27 cellular contexts compared by ENCODE assay signal in genomic region chr13:109669234-109669612, GRCh38.
A peak's percentile ranks its signal among the peaks of the same experiment; 100 is the strongest.
DNase-seq lines count a peak whose midpoint lies in the region; ATAC-seq and TF ChIP-seq lines count a peak whose summit lies in the region.
"Had no signal": no experiment of that assay in that cellular context is flagged by ENCODE, and none has a peak within 500 bp of the region (broad histone marks: within the 10 kb centered on the region; RNA-seq: fewer than 3 reads in every experiment).

No MANE protein-coding gene starts in this region.

- intact Hi-C loops in Right ventricle myocardium inferior (cut with DNase I) (no loop called here), left cardiac atrium (cut with DNase I) (no loop called here)

- H3K27me3 Mint-ChIP-seq in WTC11 (ENCODE audit: low read depth): peaks cover 8% of the 10 kb centered on the region
- H3K27me3 Mint-ChIP-seq in T-helper 2 cell treated with Interferon-gamma antibody and Interleukin-4, amounts not matched to agents 5 μg/mL and 100 μg/mL, for 36 hours (ENCODE audit: low read depth): peaks cover 2% of the 10 kb centered on the region
- H3K27me3 Mint-ChIP-seq: naive B cell had no signal

- POLR2A ChIA-PET in WTC11 (lab: Charles Lee): no interaction called here

- H3K4me3 ChIP-seq in right atrium auricular region (no peak overlapping the region), neutrophil (ENCODE audit: low read depth in 1 of 2, low read length in 1 of 2) (no peak overlapping the region), WERI-Rb-1 (ENCODE audit: low read depth, low read length) (no peak overlapping the region)
- H3K4me3 ChIP-seq: A549, GM12878, HAP-1, psoas muscle, SJCRH30, transverse colon had no signal

- peaks cover 16% of the 10 kb centered on the region for H3K4me1 Mint-ChIP-seq in WTC11
- no peaks in the 10 kb centered on the region for H3K4me1 Mint-ChIP-seq in T-helper 2 cell treated with Interferon-gamma antibody and Interleukin-4, amounts not matched to agents 5 μg/mL and 100 μg/mL, for 36 hours (ENCODE audit: low read depth)
- H3K4me1 Mint-ChIP-seq: activated naive CD8-positive, alpha-beta T cell treated with anti-CD3 and anti-CD28 coated beads, Interleukin-2, amount 10 ng/mL, durations not matched to agents 7 days and 5 days had no signal

- no peaks in the 10 kb centered on the region for H3K36me3 Mint-ChIP-seq in WTC11
- H3K36me3 Mint-ChIP-seq in T-helper 2 cell treated with Interferon-gamma antibody and Interleukin-4, amounts not matched to agents 5 μg/mL and 100 μg/mL, for 36 hours (ENCODE audit: low read depth): no peaks in the 10 kb centered on the region
- H3K36me3 Mint-ChIP-seq: activated naive CD8-positive, alpha-beta T cell treated with anti-CD3 and anti-CD28 coated beads, Interleukin-2, amount 10 ng/mL, durations not matched to agents 7 days and 5 days; naive B cell had no signal

- peak; percentile 56 for ATAC-seq in Right ventricle myocardium inferior
- ATAC-seq in WTC11: peak; percentile 44
- ATAC-seq in left cardiac atrium: peak; percentile 30 to 70
- ATAC-seq: A549, GM12878, psoas muscle had no signal

- H3K27ac Mint-ChIP-seq in WTC11: no peak overlapping the region
- no peak overlapping the region for H3K27ac Mint-ChIP-seq in T-helper 2 cell treated with Interferon-gamma antibody and Interleukin-4, amounts not matched to agents 5 μg/mL and 100 μg/mL, for 36 hours
- H3K27ac Mint-ChIP-seq: activated naive CD8-positive, alpha-beta T cell treated with anti-CD3 and anti-CD28 coated beads, Interleukin-2, amount 10 ng/mL, durations not matched to agents 7 days and 5 days; naive B cell had no signal

- H3K4me1 ChIP-seq in right atrium auricular region: no peaks in the 10 kb centered on the region
- peaks cover 42 to 52% of the 10 kb centered on the region in 2 experiments for H3K4me1 ChIP-seq in neutrophil (ENCODE audit: control insufficient read depth in 1 of 2, insufficient read depth in 1 of 2, low read depth in 1 of 2, low read length in 1 of 2)
- H3K4me1 ChIP-seq: HAP-1, psoas muscle had no signal

- H3K36me3 ChIP-seq in right atrium auricular region (no peaks in the 10 kb centered on the region), neutrophil (no peaks in the 10 kb centered on the region), WERI-Rb-1 (no peaks in the 10 kb centered on the region)
- H3K36me3 ChIP-seq: HAP-1, SJCRH30, transverse colon had no signal

- no peaks in the 10 kb centered on the region for H3K9me3 ChIP-seq in right atrium auricular region
- no peaks in the 10 kb centered on the region for H3K9me3 ChIP-seq in neutrophil
- H3K9me3 ChIP-seq in WERI-Rb-1 (ENCODE audit: severe bottlenecking): no peaks in the 10 kb centered on the region
- H3K9me3 ChIP-seq: A549, HAP-1, psoas muscle, SJCRH30, transverse colon had no signal

- no peak for DNase-seq in Right ventricle myocardium inferior (ENCODE audit: missing footprints)
- DNase-seq in right atrium auricular region (ENCODE audit: low spot score): no peak
- DNase-seq in WTC11 (ENCODE audit: low spot score): no peak
- DNase-seq in left cardiac atrium: no peak
- DNase-seq in T-helper 2 cell treated with Interferon-gamma antibody and Interleukin-4, amounts not matched to agents 5 μg/mL and 100 μg/mL, for 36 hours (ENCODE audit: low spot score): no peak
- no peak for DNase-seq in AG08396 (ENCODE audit: low spot score)
- DNase-seq in WERI-Rb-1: no peak
- DNase-seq: activated CD4-positive, alpha-beta T cell treated with anti-CD3 and anti-CD28 coated beads, Interleukin-2, amount 50 U/mL, for 4 hours; activated CD4-positive, CD25-positive, alpha-beta regulatory T cell; activated gamma-delta T cell treated with Interleukin-2 at 50 U/mL for 16 hours; activated naive CD8-positive, alpha-beta T cell treated with anti-CD3 and anti-CD28 coated beads, Interleukin-2, amount 10 ng/mL, durations not matched to agents 7 days and 5 days; activated T-cell treated with anti-CD3 and anti-CD28 coated beads, Interleukin-2, amount 50 U/mL, for 48 hours; MM.1S; naive B cell; NCI-H345; psoas muscle; SJCRH30; stimulated activated CD4-positive, alpha-beta T cell treated with anti-CD3 and anti-CD28 coated beads, Interleukin-15, amount 100 ng/mL, for 24 hours; stimulated activated CD4-positive, alpha-beta T cell treated with anti-CD3 and anti-CD28 coated beads, Interleukin-4, amount 100 ng/mL, for 4 hours; SW 1271; transverse colon had no signal

- peaks cover 5% of the 10 kb centered on the region; the same call in 1 of the 2 replicates for H3K9me3 Mint-ChIP-seq in WTC11
- H3K9me3 Mint-ChIP-seq in T-helper 2 cell treated with Interferon-gamma antibody and Interleukin-4, amounts not matched to agents 5 μg/mL and 100 μg/mL, for 36 hours: no peaks in the 10 kb centered on the region
- H3K9me3 Mint-ChIP-seq: activated naive CD8-positive, alpha-beta T cell treated with anti-CD3 and anti-CD28 coated beads, Interleukin-2, amount 10 ng/mL, durations not matched to agents 7 days and 5 days had no signal

- no peaks in the 10 kb centered on the region for H3K27me3 ChIP-seq in right atrium auricular region
- H3K27me3 ChIP-seq in neutrophil: no peaks in the 10 kb centered on the region
- H3K27me3 ChIP-seq in WERI-Rb-1 (ENCODE audit: insufficient read depth, low read depth, severe bottlenecking): no peaks in the 10 kb centered on the region
- H3K27me3 ChIP-seq: SJCRH30, transverse colon had no signal

- H3K4me3 Mint-ChIP-seq in WTC11: no peak overlapping the region
- no peak overlapping the region for H3K4me3 Mint-ChIP-seq in T-helper 2 cell treated with Interferon-gamma antibody and Interleukin-4, amounts not matched to agents 5 μg/mL and 100 μg/mL, for 36 hours
- H3K4me3 Mint-ChIP-seq: activated naive CD8-positive, alpha-beta T cell treated with anti-CD3 and anti-CD28 coated beads, Interleukin-2, amount 10 ng/mL, durations not matched to agents 7 days and 5 days; naive B cell had no signal

- CTCF ChIA-PET in WTC11 (lab: Charles Lee): interaction anchor here (0.7 kb wide), 1 partner anchor 116 kb away, joined by 3 read pairs; no protein-coding TSS in a partner anchor

- H3K27ac ChIP-seq in right atrium auricular region (no peak overlapping the region), neutrophil (peak overlapping the region; percentile 51), WERI-Rb-1 (no peak overlapping the region)
- H3K27ac ChIP-seq: HL-60, KMS-11, psoas muscle, SJCRH30, transverse colon had no signal

- no peak for TF ChIP-seq CTCF in right atrium auricular region (IDR thresholded peaks at IDR 0.05)
- TF ChIP-seq CTCF in WTC11 (IDR thresholded peaks at IDR 0.05): no peak
- TF ChIP-seq CTCF in neutrophil (IDR thresholded peaks at IDR 0.05): no peak
- TF ChIP-seq CTCF in WERI-Rb-1 (IDR thresholded peaks at IDR 0.05; ENCODE audit: low read depth, low read length): no peak

TF ChIP-seq in WTC11, 78 proteins besides CTCF, POLR2A, EP300 and RAD21:
- TF ChIP-seq JUN (CRISPR knock-in tag; IDR thresholded peaks at IDR 0.05) (no peak), ZNF219 (CRISPR knock-in tag; IDR thresholded peaks at IDR 0.05; ENCODE audit: borderline replicate concordance) (no peak), GABPB1 (CRISPR knock-in tag; IDR thresholded peaks at IDR 0.05) (no peak), NR2C2 (CRISPR knock-in tag; IDR thresholded peaks at IDR 0.05) (no peak), ZNF396 (CRISPR knock-in tag; IDR thresholded peaks at IDR 0.05; ENCODE audit: borderline replicate concordance) (no peak), PRRX2 (CRISPR knock-in tag; IDR thresholded peaks at IDR 0.05) (no peak), AR (CRISPR knock-in tag; IDR thresholded peaks at IDR 0.05) (no peak), CREB1 (CRISPR knock-in tag; IDR thresholded peaks at IDR 0.05) (no peak), ZNF317 (CRISPR knock-in tag; IDR thresholded peaks at IDR 0.05; ENCODE audit: borderline replicate concordance, low read depth) (no peak)
TF ChIP-seq in WTC11: peak in this region for 0.
